ENCODE assay signal across 25 cellular contexts in genomic region chr3:53092942-53093341, GRCh38. TPM values are rescaled to one million over a fixed set of nuclear protein-coding genes. Genes with fewer than 3 reads are reported as not detected.
DNase-seq lines count a peak whose midpoint lies in the region; ATAC-seq and TF ChIP-seq lines count a peak whose summit lies in the region.
"Had no signal": no experiment of that assay in that cellular context is flagged by ENCODE, and none has a peak within 500 bp of the region (broad histone marks: within the 10 kb centered on the region; RNA-seq: fewer than 3 reads in every experiment).

No MANE protein-coding gene starts in this region.

- DNase-seq in SKM-1 treated with dmso at 0.1 percent for 144 hours (lab: John Stamatoyannopoulos, UW; ENCODE audit: unreplicated experiment) (peak; percentile 49), SKM-1 (lab: John Stamatoyannopoulos, UW; ENCODE audit: unreplicated experiment) (no peak), IMR-90 (no peak), fibroblast of mammary gland (ENCODE audit: low read depth) (peak; percentile 27)
- no peak for DNase-seq in CD4-positive, alpha-beta T cell
- DNase-seq: activated CD4-positive, alpha-beta T cell treated with anti-CD3 and anti-CD28 coated beads for 1 hour; activated naive CD4-positive, alpha-beta T cell; activated T-cell treated with anti-CD3 and anti-CD28 coated beads, Interleukin-2, amount 50 U/mL, for 4 hours; dermis blood vessel endothelial cell; DND-41; Kasumi-1; mesendoderm; naive B cell; NCI-H1105 treated with DMSO at 0.1 percent for 48 hours; NCI-H2081 treated with DMSO at 0.1 percent for 48 hours; NCI-H345; NCI-H774; nucleus accumbens; stimulated activated CD4-positive, alpha-beta T cell treated with anti-CD3 and anti-CD28 coated beads, Interleukin-2, amount 100 ng/mL, for 48 hours; substantia nigra had no signal

- no peak overlapping the region for H3K27ac Mint-ChIP-seq in CD4-positive, alpha-beta T cell

- CTCF ChIA-PET in IMR-90 (lab: Yijun Ruan, JAX) = no interaction called here
- CTCF ChIA-PET in CD4-positive, alpha-beta T cell (lab: Charles Lee) = no interaction called here

- H2BK120ac ChIP-seq in IMR-90 (ENCODE audit: low read depth, low read length) = no peak overlapping the region

- no peak overlapping the region for H4K5ac ChIP-seq in IMR-90 (ENCODE audit: low read depth, low read length)

- no peak overlapping the region for H2BK5ac ChIP-seq in IMR-90 (ENCODE audit: low read depth, low read length, poor library complexity, severe bottlenecking)

- H3K4me1 Mint-ChIP-seq in CD4-positive, alpha-beta T cell (ENCODE audit: low read depth) = peaks cover 7% of the 10 kb centered on the region
- H3K4me1 Mint-ChIP-seq: naive B cell; stimulated activated effector memory CD8-positive, alpha-beta T cell treated with anti-CD3 and anti-CD28 coated beads, Interleukin-12 subunit alpha, Interleukin-12 subunit beta, amount 100 ng/mL, for 72 hours had no signal

- in situ Hi-C loops in IMR-90 (cut with MboI; ENCODE audit: low sequenced_read_pairs) = no loop called here

- H3K27me3 Mint-ChIP-seq in CD4-positive, alpha-beta T cell = no peaks in the 10 kb centered on the region
- H3K27me3 Mint-ChIP-seq: naive B cell had no signal

- dilution Hi-C loops in IMR-90 (cut with HindIII; ENCODE audit: low sequenced_read_pairs, unreplicated experiment) = no loop called here

- no peaks in the 10 kb centered on the region; the same call in 1 of the 2 replicates for H3K9me1 ChIP-seq in IMR-90 (ENCODE audit: insufficient read depth, low read length)

- peaks cover 36% of the 10 kb centered on the region for H3K36me3 ChIP-seq in IMR-90 (ENCODE audit: control insufficient read depth, insufficient read depth, low read length)
- H3K36me3 ChIP-seq in neutrophil = peaks cover 66% of the 10 kb centered on the region

- no peaks in the 10 kb centered on the region for H3K27me3 ChIP-seq in IMR-90 (ENCODE audit: control insufficient read depth, insufficient read depth, low read length)
- H3K27me3 ChIP-seq in neutrophil = no peaks in the 10 kb centered on the region
- H3K27me3 ChIP-seq in CD4-positive, alpha-beta T cell (ENCODE audit: control insufficient read depth, insufficient read depth, low read length) = no peaks in the 10 kb centered on the region

- POLR2A ChIA-PET in IMR-90 (lab: Charles Lee; ENCODE audit: unreplicated experiment) = no interaction called here
- POLR2A ChIA-PET in CD4-positive, alpha-beta T cell (lab: Charles Lee) = interaction anchor here (0.6 kb wide), 1 partner anchor 159 kb away, joined by 3 read pairs; no protein-coding TSS in a partner anchor

- ATAC-seq in IMR-90 (ENCODE audit: low read depth) (no peak), HG03025 (IDR thresholded peaks at IDR 0.05; ENCODE audit: low FRiP score, unreplicated experiment) (no peak)
- ATAC-seq in CD4-positive, alpha-beta T cell (ENCODE audit: poor library complexity) = no peak
- ATAC-seq in activated CD4-positive, CD25-positive, alpha-beta regulatory T cell treated with anti-CD3 and anti-CD28 coated beads, Interleukin-2, amount 50 U/mL, for 24 hours = no peak
- ATAC-seq: A549; activated T-cell treated with anti-CD3 and anti-CD28 coated beads, Interleukin-2, amount 50 U/mL, for 4 hours; stimulated activated effector memory CD8-positive, alpha-beta T cell treated with anti-CD3 and anti-CD28 coated beads, Interleukin-12 subunit alpha, Interleukin-12 subunit beta, amount 100 ng/mL, for 72 hours had no signal

- H3K4me1 ChIP-seq in IMR-90 (ENCODE audit: control insufficient read depth, insufficient read depth, low read length) (peaks cover 3% of the 10 kb centered on the region; the same call in 1 of the 2 replicates), neutrophil (ENCODE audit: control insufficient read depth in 1 of 2, insufficient read depth in 1 of 2, low read depth in 1 of 2, low read length in 1 of 2) (peaks cover 5 to 7% of the 10 kb centered on the region in 2 experiments)
- H3K4me1 ChIP-seq: A549 had no signal

- no peak for TF ChIP-seq CTCF in IMR-90 (conservative IDR thresholded peaks at IDR 0.05; ENCODE audit: low read depth, low read length)
- TF ChIP-seq CTCF in fibroblast of mammary gland (conservative IDR thresholded peaks at IDR 0.05; ENCODE audit: control insufficient read depth, insufficient read depth, low read depth, low read length) = no peak
- TF ChIP-seq CTCF in neutrophil (IDR thresholded peaks at IDR 0.05) = no peak
- no peak for TF ChIP-seq CTCF in CD4-positive, alpha-beta T cell (IDR thresholded peaks at IDR 0.05)

- H3K79me1 ChIP-seq in IMR-90 (ENCODE audit: low read depth in 1 of 2, low read length in 2 of 2) = no peaks in the 10 kb centered on the region; a peak in 1 of 4 replicates

- BruUV-seq in IMR-90 (replicated peaks; lab: Mats Ljungman, UMichigan) = no TSS peak

- no peak overlapping the region for H3K4me3 Mint-ChIP-seq in CD4-positive, alpha-beta T cell
- H3K4me3 Mint-ChIP-seq: activated T-cell treated with anti-CD3 and anti-CD28 coated beads, Interleukin-2, amount 50 U/mL, for 4 hours; naive B cell; stimulated activated effector memory CD8-positive, alpha-beta T cell treated with anti-CD3 and anti-CD28 coated beads, Interleukin-12 subunit alpha, Interleukin-12 subunit beta, amount 100 ng/mL, for 72 hours had no signal

- no peak overlapping the region for H2AK5ac ChIP-seq in IMR-90 (ENCODE audit: low read depth, low read length)

- H3K36me3 Mint-ChIP-seq in CD4-positive, alpha-beta T cell (ENCODE audit: low read depth) = peaks cover 80% of the 10 kb centered on the region
- H3K36me3 Mint-ChIP-seq: naive B cell had no signal

- no peak overlapping the region for H3K9ac ChIP-seq in IMR-90 (ENCODE audit: low read depth, low read length)

- H3K23ac ChIP-seq in IMR-90 (ENCODE audit: low read depth, low read length) = no peak overlapping the region

- no peak overlapping the region for H2BK20ac ChIP-seq in IMR-90 (ENCODE audit: low read depth, low read length)

- H4K20me1 ChIP-seq in IMR-90 (ENCODE audit: insufficient read depth, low read length) = no peaks in the 10 kb centered on the region

- no peak overlapping the region for H3K4me2 ChIP-seq in IMR-90 (ENCODE audit: low read depth, low read length)
- H3K4me2 ChIP-seq: A549 had no signal

- H3K4me3 ChIP-seq in IMR-90 (ENCODE audit: insufficient read depth, low read depth, low read length) (no peak overlapping the region), fibroblast of mammary gland (ENCODE audit: control insufficient read depth, low read depth, low read length) (no peak overlapping the region), neutrophil (ENCODE audit: low read depth in 1 of 2, low read length in 1 of 2) (no peak overlapping the region)
- H3K4me3 ChIP-seq: A549 had no signal

- no peak for TF ChIP-seq RAD21 in IMR-90 (IDR thresholded peaks at IDR 0.05; ENCODE audit: low read length)

- H3K9me3 ChIP-seq in IMR-90 (ENCODE audit: control insufficient read depth, insufficient read depth, low read length) (no peaks in the 10 kb centered on the region), neutrophil (no peaks in the 10 kb centered on the region)
- no peaks in the 10 kb centered on the region for H3K9me3 ChIP-seq in CD4-positive, alpha-beta T cell (ENCODE audit: control insufficient read depth, low read length)
- H3K9me3 ChIP-seq: A549 had no signal

- intact Hi-C loops in IMR-90 (cut with micrococcal nuclease) = no loop called here
- intact Hi-C loops in CD4-positive, alpha-beta T cell (cut with DNase I, micrococcal nuclease) = no loop called here

- no peak overlapping the region for H4K91ac ChIP-seq in IMR-90 (ENCODE audit: insufficient read depth, low read depth, low read length)

- no peak overlapping the region for H3K4ac ChIP-seq in IMR-90 (ENCODE audit: low read depth, low read length)

- WGBS in IMR-90 (ENCODE audit: extremely low coverage in 2 of 2, insufficient read length in 1 of 2), 2 experiments = no CpG with 5 or more reads among the region's 2 CpGs

- no peak overlapping the region for H2BK15ac ChIP-seq in IMR-90 (ENCODE audit: low read depth, low read length)

- H4K8ac ChIP-seq in IMR-90 (ENCODE audit: low read depth in 2 of 2, low read length in 2 of 2) = no peak overlapping the region

- H3K27ac ChIP-seq in IMR-90 (ENCODE audit: insufficient read depth, low read length) (no peak overlapping the region), neutrophil (peak overlapping the region; percentile 23)
- no peak overlapping the region for H3K27ac ChIP-seq in CD4-positive, alpha-beta T cell (ENCODE audit: low read depth, low read length)
- H3K27ac ChIP-seq: A549 had no signal

- H2AFZ ChIP-seq in IMR-90 (replicated peaks; ENCODE audit: low read length, poor library complexity) = no peak overlapping the region

- H2AK9ac ChIP-seq in IMR-90 (replicated peaks; ENCODE audit: low read depth, low read length, poor library complexity) = peak overlapping the region; percentile 5

- no peak overlapping the region for H3K18ac ChIP-seq in IMR-90 (ENCODE audit: low read depth, low read length)

- TF ChIP-seq POLR2A in IMR-90 (IDR thresholded peaks at IDR 0.05; ENCODE audit: low read depth, low read length) = no peak

- H3K9me3 Mint-ChIP-seq in CD4-positive, alpha-beta T cell = no peaks in the 10 kb centered on the region
- H3K9me3 Mint-ChIP-seq: activated T-cell treated with anti-CD3 and anti-CD28 coated beads, Interleukin-2, amount 50 U/mL, for 4 hours; naive B cell; stimulated activated effector memory CD8-positive, alpha-beta T cell treated with anti-CD3 and anti-CD28 coated beads, Interleukin-12 subunit alpha, Interleukin-12 subunit beta, amount 100 ng/mL, for 72 hours had no signal

- no peak overlapping the region for H3K56ac ChIP-seq in IMR-90 (ENCODE audit: extremely low read depth, insufficient read depth, low read length)

- H3K14ac ChIP-seq in IMR-90 (replicated peaks; ENCODE audit: low read depth, low read length) = no peak overlapping the region

TF ChIP-seq in IMR-90, 13 proteins besides CTCF, POLR2A, EP300 and RAD21:
- TF ChIP-seq CHD1 (IDR thresholded peaks at IDR 0.05; ENCODE audit: low read depth, low read length) = no peak
- no peak for TF ChIP-seq CEBPB (IDR thresholded peaks at IDR 0.05; ENCODE audit: low read depth, low read length)
- TF ChIP-seq MAFK (IDR thresholded peaks at IDR 0.05; ENCODE audit: low read depth, low read length) = no peak

RNA-seq across cellular contexts. Expression of gene RFT1, which starts 37.3 kb away (rescaled TPM):
- total RNA-seq in IMR-90 (2012; rRNA removed) = 23.5 and 28.6 TPM in 2 replicates
- polyA plus RNA-seq in IMR-90 (2012; rRNA removed) = 11.6 and 14.5 TPM in 2 replicates
- 10.2 and 10.4 TPM in 2 replicates for polyA plus RNA-seq in IMR-90 (2012; cell fraction: cytosol; rRNA removed)
- 8.4 and 10.0 TPM in 2 replicates for polyA plus RNA-seq in IMR-90 (2012; cell fraction: nucleus; rRNA removed; ENCODE audit: low replicate concordance)
- 10 to 100 TPM in 1 of 2 experiments, 1 to 10 TPM in 1; 8.5 to 10.2 TPM for total RNA-seq in CD4-positive, alpha-beta T cell

RNA-seq across cellular contexts. Expression of gene SFMBT1, which starts 47.1 kb away (rescaled TPM):
- total RNA-seq in IMR-90 (2012; rRNA removed) = 1.8 and 3.6 TPM in 2 replicates
- polyA plus RNA-seq in IMR-90 (2012; rRNA removed) = 0.92 and 1.0 TPM in 2 replicates
- 0.42 and 0.74 TPM in 2 replicates for polyA plus RNA-seq in IMR-90 (2012; cell fraction: cytosol; rRNA removed)
- polyA plus RNA-seq in IMR-90 (2012; cell fraction: nucleus; rRNA removed; ENCODE audit: low replicate concordance) = 0.25 and 1.2 TPM in 2 replicates
- 10 to 100 TPM; 54.3 to 55.9 TPM for total RNA-seq in CD4-positive, alpha-beta T cell

Comparison
In these comparisons a context has a peak if more than half of its experiments do, and no peak if none do; other contexts are left out.
1. DNase-seq: peak in SKM-1 treated with dmso at 0.1 percent for 144 hours (single experiment) and fibroblast of mammary gland (single experiment); none in SKM-1 (single experiment), IMR-90 (single experiment) and CD4-positive, alpha-beta T cell (0 of 10).
2. RNA of gene SFMBT1, which starts 47.1 kb away (total RNA-seq): 54.3 to 55.9 TPM in CD4-positive, alpha-beta T cell; 1.8 to 3.6 TPM in IMR-90; every median in the first group is over 10 times any median in the second.